Comparison of ENCODE assay signal across 8 cellular contexts in the genomic region with DNA sequence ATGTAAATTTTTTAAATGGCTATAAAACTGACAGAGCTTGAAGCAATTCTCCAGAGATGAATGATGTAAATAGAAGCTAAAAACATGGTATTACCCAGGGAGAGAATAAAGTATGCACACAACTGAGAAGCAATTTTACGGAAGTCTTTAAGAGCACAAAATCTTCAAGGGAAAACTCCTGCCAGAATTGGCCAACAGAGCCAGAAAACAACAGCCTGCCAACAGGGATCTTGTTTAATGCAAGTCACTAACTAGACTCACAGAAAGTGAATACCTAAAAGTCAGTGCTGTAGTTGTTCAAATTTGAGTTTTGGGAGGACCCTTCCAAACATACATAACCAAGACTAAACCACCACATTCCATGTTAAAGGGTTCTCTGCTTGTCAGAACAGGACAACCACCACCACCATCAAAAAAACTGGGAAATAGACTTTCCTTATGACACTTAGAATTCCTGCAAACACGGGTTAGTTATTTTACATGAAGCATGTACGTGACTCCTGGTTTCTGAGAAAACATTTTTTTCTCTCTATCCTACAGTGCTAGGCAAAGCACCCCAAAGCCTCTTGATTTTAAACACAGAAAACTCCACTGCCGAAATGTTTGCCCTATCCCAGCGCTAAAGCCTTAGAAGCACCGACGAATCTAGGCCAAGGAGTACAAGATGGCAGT. TPM values are rescaled to one million over a fixed set of nuclear protein-coding genes. Genes with fewer than 3 reads are reported as not detected.
A peak's percentile ranks its signal among the peaks of the same experiment; 100 is the strongest.
DNase-seq lines count a peak whose midpoint lies in the region; FAIRE-seq and TF ChIP-seq lines count a peak whose summit lies in the region.

No MANE protein-coding gene starts in this region.

- peaks cover 21% of the 10 kb centered on the region for H3F3A ChIP-seq in neural progenitor cell (ENCODE audit: low read depth)

- H3K4me3 Mint-ChIP-seq in neural progenitor cell: peak overlapping the region; percentile 94

- H3K36me3 ChIP-seq in Peyer's patch (no peaks in the 10 kb centered on the region), neural progenitor cell (no peaks in the 10 kb centered on the region)

- H3K27me3 ChIP-seq in Peyer's patch (no peaks in the 10 kb centered on the region), neural progenitor cell (no peaks in the 10 kb centered on the region)

- H3K4me1 ChIP-seq in Peyer's patch: peaks cover 0 to 48% (median 12%) of the 10 kb centered on the region in 4 donors
- peaks cover 11% of the 10 kb centered on the region for H3K4me1 ChIP-seq in neural progenitor cell

- no peaks in the 10 kb centered on the region for H3K9me3 Mint-ChIP-seq in neural progenitor cell

- H3K79me2 ChIP-seq in neural progenitor cell (ENCODE audit: low read depth): peaks cover 59% of the 10 kb centered on the region

- TF ChIP-seq CTCF in Peyer's patch (IDR thresholded peaks at IDR 0.05) (no peak), neural progenitor cell (IDR thresholded peaks at IDR 0.05) (no peak)

- peaks cover 2% of the 10 kb centered on the region for H3K27me3 Mint-ChIP-seq in neural progenitor cell (ENCODE audit: insufficient read depth, low read depth)

- H3K4me2 ChIP-seq in neural progenitor cell: peak overlapping the region; percentile 100

- peak overlapping the region; percentile 50 for H3K27ac Mint-ChIP-seq in neural progenitor cell

- peaks cover 13% of the 10 kb centered on the region for H3K4me1 Mint-ChIP-seq in neural progenitor cell

- H3K9me3 ChIP-seq in Peyer's patch (no peaks in the 10 kb centered on the region), neural progenitor cell (ENCODE audit: low read depth) (no peaks in the 10 kb centered on the region)

- TF ChIP-seq POLR2A in Peyer's patch (IDR thresholded peaks at IDR 0.05): no peak

- FAIRE-seq in endometrium (lab: Jason Lieb, UNC): peak; percentile 78

- peak overlapping the region; percentile 92 for H2AFZ ChIP-seq in neural progenitor cell (replicated peaks)

- H3K27ac ChIP-seq in Peyer's patch (peak overlapping the region; percentile 92 to 100 (median 94)), neural progenitor cell (no peak overlapping the region)

- H4K20me1 ChIP-seq in neural progenitor cell (ENCODE audit: low read depth): peaks cover 25% of the 10 kb centered on the region

- DNase-seq in NCI-H2029 treated with DMSO at 0.1 percent for 48 hours (lab: John Stamatoyannopoulos, UW) (peak; percentile 63), NCI-H2029 (lab: John Stamatoyannopoulos, UW) (no peak), Peyer's patch (no peak), neural progenitor cell (ENCODE audit: low spot score) (no peak), cerebellar nuclear complex (lab: John Stamatoyannopoulos, UW) (no peak), SW 1271 (lab: John Stamatoyannopoulos, UW) (no peak), HuH-7 (ENCODE audit: low spot score) (no peak)

- H3K9ac ChIP-seq in neural progenitor cell: no peak overlapping the region

- H3K4me3 ChIP-seq in Peyer's patch: peak overlapping the region; percentile 79 to 98 (median 92)
- H3K4me3 ChIP-seq in neural progenitor cell: peak overlapping the region; percentile 93

- H3K36me3 Mint-ChIP-seq in neural progenitor cell: no peaks in the 10 kb centered on the region

RNA-seq across cellular contexts. Expression of gene EPS15, which starts 1.6 kb away (rescaled TPM):
- 100 to 1,000 TPM in 1 of 4 donors, 10 to 100 TPM in 3; 48.9 to 160 (median 65.6) TPM for total RNA-seq in Peyer's patch
- 36.3 and 42.0 TPM in 2 replicates for total RNA-seq in neural progenitor cell (ENCODE audit: low replicate concordance)
